Comparison of ENCODE assay signal across 20 cellular contexts in the genomic region with DNA sequence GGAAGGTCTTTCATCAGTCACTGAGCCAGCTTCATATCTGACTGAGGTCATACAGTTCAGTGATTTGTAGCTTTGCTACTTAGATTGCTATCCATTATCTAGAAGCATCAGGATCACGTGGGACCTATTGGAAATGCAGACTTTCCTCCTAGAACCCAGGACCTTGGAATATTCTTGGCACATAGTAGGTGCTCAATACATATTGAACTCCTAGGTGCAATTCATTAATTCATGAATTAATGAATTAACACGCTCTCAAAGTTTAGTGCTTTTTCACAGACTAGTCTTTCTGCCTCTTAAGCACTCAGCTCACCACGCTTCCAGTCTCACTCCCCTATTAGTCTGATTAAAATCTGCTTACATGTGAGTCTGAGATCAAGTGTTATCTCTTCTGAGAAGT. TPM values are rescaled to one million over a fixed set of nuclear protein-coding genes. Genes with fewer than 3 reads are reported as not detected.
DNase-seq lines count a peak whose midpoint lies in the region; ATAC-seq, FAIRE-seq and TF ChIP-seq lines count a peak whose summit lies in the region.
"Had no signal": no experiment of that assay in that cellular context is flagged by ENCODE, and none has a peak within 500 bp of the region (broad histone marks: within the 10 kb centered on the region; RNA-seq: fewer than 3 reads in every experiment).

No MANE protein-coding gene starts in this region.

- H3K9me3 Mint-ChIP-seq in mesothelial cell of epicardium: peaks cover 4% of the 10 kb centered on the region
- H3K9me3 Mint-ChIP-seq in type B pancreatic cell: peaks cover 4% of the 10 kb centered on the region
- H3K9me3 Mint-ChIP-seq in CD14-positive monocyte: peaks cover 0 to 4% (median 0%) of the 10 kb centered on the region in 7 donors
- H3K9me3 Mint-ChIP-seq: CD8-positive, alpha-beta memory T cell had no signal

- H3K36me3 Mint-ChIP-seq in mesothelial cell of epicardium: no peaks in the 10 kb centered on the region
- H3K36me3 Mint-ChIP-seq in type B pancreatic cell: no peaks in the 10 kb centered on the region
- no peaks in the 10 kb centered on the region for H3K36me3 Mint-ChIP-seq in CD14-positive monocyte

- TF ChIP-seq POLR2A in GM12878 (IDR thresholded peaks at IDR 0.05; ENCODE audit: low read depth, low read length): no peak
- no peak for TF ChIP-seq POLR2A in tibial nerve (IDR thresholded peaks at IDR 0.05)

- intact Hi-C loops in GM12878 (cut with micrococcal nuclease; ENCODE audit: unreplicated experiment): no loop called here
- intact Hi-C loops in CD14-positive monocyte (cut with micrococcal nuclease): no loop called here

- BruUV-seq in GM12878 (replicated peaks; lab: Mats Ljungman, UMichigan): no TSS peak

- H3K4me2 ChIP-seq in GM12878 (ENCODE audit: control insufficient read depth, insufficient read depth): no peak overlapping the region
- H3K4me2 ChIP-seq: A549, BLaER1, GM23338 had no signal

- TF ChIP-seq CTCF in GM12878 (IDR thresholded peaks at IDR 0.05 in 2 of 3, conservative IDR thresholded peaks at IDR 0.05 in 1 of 3; ENCODE audit: control insufficient read depth in 2 of 3, extremely low read depth in 1 of 3, insufficient read depth in 1 of 3, low read depth in 3 of 3, low read length in 3 of 3): no peak
- TF ChIP-seq CTCF in mesothelial cell of epicardium (IDR thresholded peaks at IDR 0.05; ENCODE audit: unreplicated experiment): no peak
- TF ChIP-seq CTCF in type B pancreatic cell (conservative IDR thresholded peaks at IDR 0.05): no peak
- no peak for TF ChIP-seq CTCF in tibial nerve (IDR thresholded peaks at IDR 0.05)
- no peak for TF ChIP-seq CTCF in CD14-positive monocyte (IDR thresholded peaks at IDR 0.05)

- H3K27ac ChIP-seq in GM12878 (ENCODE audit: control insufficient read depth, insufficient read depth): no peak overlapping the region
- H3K27ac ChIP-seq in tibial nerve: no peak overlapping the region
- H3K27ac ChIP-seq: 22Rv1, BLaER1, HL-60 had no signal

- FAIRE-seq in GM12878 (lab: Jason Lieb, UNC): no peak
- FAIRE-seq: A549 had no signal

- H2AFZ ChIP-seq in GM12878 (ENCODE audit: control insufficient read depth, low read depth, low read length): no peak overlapping the region
- H2AFZ ChIP-seq: GM23338 had no signal

- SMC1A ChIA-PET in GM12878 (lab: Charles Lee; ENCODE audit: uncharacterized antibody, unreplicated experiment): interaction anchor here (0.7 to 1.6 kb wide), 3 partner anchors 10 to 71 kb away, joined by 3 to 4 read pairs (median 4); no protein-coding TSS in a partner anchor

- H3K27ac Mint-ChIP-seq in mesothelial cell of epicardium (peak overlapping the region; percentile 92), type B pancreatic cell (peak overlapping the region; percentile 90), CD14-positive monocyte (no peak overlapping the region)

- TF ChIP-seq RAD21 in GM12878 (IDR thresholded peaks at IDR 0.05; ENCODE audit: insufficient read depth, low read depth, low read length): no peak

- RAD21 ChIA-PET in GM12878 (lab: Charles Lee; ENCODE audit: unreplicated experiment): no interaction called here

- H3K4me3 ChIP-seq in GM12878: no peak overlapping the region
- no peak overlapping the region for H3K4me3 ChIP-seq in tibial nerve
- H3K4me3 ChIP-seq: A549, BLaER1, GM23338 had no signal

- no peak for ATAC-seq in GM12878
- ATAC-seq: A549, GM23338 had no signal

- H3K79me2 ChIP-seq in GM12878 (ENCODE audit: control insufficient read depth, insufficient read depth, low read length): no peaks in the 10 kb centered on the region

- H3K4me1 ChIP-seq in GM12878 (ENCODE audit: control insufficient read depth, insufficient read depth, low read length) (no peaks in the 10 kb centered on the region), tibial nerve (peaks cover 0 to 21% (median 2%) of the 10 kb centered on the region in 4 donors)
- H3K4me1 ChIP-seq: BLaER1 had no signal

- H3K27me3 Mint-ChIP-seq in mesothelial cell of epicardium (ENCODE audit: low read depth) (no peaks in the 10 kb centered on the region), type B pancreatic cell (peaks cover 7% of the 10 kb centered on the region), CD14-positive monocyte (ENCODE audit: low read depth in 3 of 3) (peaks cover 11 to 22% (median 12%) of the 10 kb centered on the region in 3 donors)

- H3K9ac ChIP-seq in GM12878 (ENCODE audit: control insufficient read depth, insufficient read depth, low read length): no peak overlapping the region
- H3K9ac ChIP-seq: BLaER1 had no signal

- H3K27me3 ChIP-seq in GM12878 (replicated peaks in 1 of 2; ENCODE audit: control insufficient read depth in 2 of 2, insufficient read depth in 2 of 2, low read length in 1 of 2) (no peaks in the 10 kb centered on the region), tibial nerve (no peaks in the 10 kb centered on the region)
- H3K27me3 ChIP-seq: BLaER1 had no signal

- no peaks in the 10 kb centered on the region for H3K9me3 ChIP-seq in GM12878 (replicated peaks; ENCODE audit: control insufficient read depth, insufficient read depth, low read length)
- H3K9me3 ChIP-seq in tibial nerve: peaks cover 0 to 6% (median 0%) of the 10 kb centered on the region in 4 donors
- H3K9me3 ChIP-seq: A549, BLaER1 had no signal

- in situ Hi-C loops in GM12878 (cut with MboI): no loop called here

- H3K4me1 Mint-ChIP-seq in mesothelial cell of epicardium (peaks cover 49% of the 10 kb centered on the region), type B pancreatic cell (ENCODE audit: unreplicated experiment) (peaks cover 16% of the 10 kb centered on the region), CD14-positive monocyte (no peaks in the 10 kb centered on the region)
- H3K4me1 Mint-ChIP-seq: CD8-positive, alpha-beta memory T cell had no signal

- H3K36me3 ChIP-seq in GM12878 (ENCODE audit: control insufficient read depth in 2 of 2, insufficient read depth in 2 of 2, low read length in 1 of 2) (no peaks in the 10 kb centered on the region), tibial nerve (peaks cover 0 to 6% (median 0%) of the 10 kb centered on the region in 3 donors)
- H3K36me3 ChIP-seq: BLaER1 had no signal

- POLR2A ChIA-PET in GM12878 (lab: Charles Lee): interaction anchor here (0.6 kb wide), 1 partner anchor 34 kb away, joined by 4 read pairs; no protein-coding TSS in a partner anchor

- TF ChIP-seq EP300 in GM12878 (IDR thresholded peaks at IDR 0.05; ENCODE audit: borderline replicate concordance in 1 of 2, control insufficient read depth in 1 of 2, low read depth in 2 of 2, low read length in 2 of 2): no peak
- TF ChIP-seq EP300 in tibial nerve (IDR thresholded peaks at IDR 0.05): no peak

- 30% methylated on average over 3 of the region's 3 CpGs for WGBS in GM12878 (ENCODE audit: insufficient coverage, insufficient replicate concordance, low lambda C conversion rate, missing lambda C conversion rate)
- WGBS in tibial nerve, 2 donors: 75 to 87% methylated on average over 3 of the region's 3 CpGs

- DNase-seq in NCI-H82 (lab: John Stamatoyannopoulos, UW) (peak; percentile 36), NCI-H82 treated with DMSO at 0.1 percent for 48 hours (lab: John Stamatoyannopoulos, UW; ENCODE audit: unreplicated experiment) (no peak), GM12878 (ENCODE audit: low read depth, low spot score) (no peak), mesothelial cell of epicardium (ENCODE audit: low spot score in 2 of 2, unreplicated experiment in 2 of 2) (no peak), type B pancreatic cell (ENCODE audit: extremely low spot score, unreplicated experiment) (no peak), tibial nerve (ENCODE audit: low spot score in 2 of 2) (no peak), CD14-positive monocyte (ENCODE audit: low spot score) (no peak)
- no peak for DNase-seq in activated CD8-positive, alpha-beta memory T cell treated with anti-CD3 and anti-CD28 coated beads, Interleukin-2, amount 50 U/mL, for 4 hours
- DNase-seq: CD8-positive, alpha-beta memory T cell; COR-L47; DMS153; DMS79; GDM1; H7 had no signal

- CTCF ChIA-PET in GM12878 (lab: Yijun Ruan, JAX): interaction anchor here (1.7 kb wide), 1 partner anchor 11 kb away, joined by 4 read pairs; no protein-coding TSS in a partner anchor

- H3K4me3 Mint-ChIP-seq in mesothelial cell of epicardium (no peak overlapping the region), type B pancreatic cell (no peak overlapping the region), CD14-positive monocyte (no peak overlapping the region)
- H3K4me3 Mint-ChIP-seq: CD8-positive, alpha-beta memory T cell; GM23338 had no signal

- no peaks in the 10 kb centered on the region for H4K20me1 ChIP-seq in GM12878 (ENCODE audit: control insufficient read depth, insufficient read depth)
- H4K20me1 ChIP-seq: BLaER1 had no signal

RNA-seq across cellular contexts. Expression of a gene that starts 12.1 kb away (rescaled TPM):
- total RNA-seq in GM12878 (2013; cell fraction: nucleolus; rRNA removed): 7.2 and 8.0 TPM in 2 replicates
- total RNA-seq in GM12878 (2014; rRNA removed) (10.1 and 12.3 TPM in 2 replicates), GM12878 (2014; rRNA removed; fragmentation: Illumina TruSeq; extraction: Trizol) (14.7 and 15.1 TPM in 2 replicates), GM12878 (2021) (10.0 and 10.5 TPM in 2 replicates), mesothelial cell of epicardium (10.3 to 11.4 TPM (median 10.6 TPM) in 3 replicates), type B pancreatic cell (ENCODE audit: low replicate concordance) (10.2 and 11.0 TPM in 2 replicates), tibial nerve (1 to 10 TPM; 4.2 to 9.0 (median 6.0) TPM)
- polyA plus RNA-seq in GM12878 (2011; ENCODE audit: low read depth): 4.9 TPM
- polyA plus RNA-seq in GM12878 (2011; rRNA removed) (10.9 and 20.4 TPM in 2 replicates), GM12878 (2014; fragmentation: Illumina TruSeq; extraction: Trizol) (9.8 and 13.6 TPM in 2 replicates), GM12878 (2014; fragmentation: Nextera tagmentation; extraction: Ambion mirVana) (10 to 100 TPM; 30.0 to 31.8 TPM), GM12878 (2014; rRNA removed) (8.1 and 9.2 TPM in 2 replicates), GM12878 (2016; fragmentation: Nextera tagmentation; extraction: Ambion mirVana) (10 to 100 TPM; 18.4 to 19.1 TPM), CD14-positive monocyte (1 to 10 TPM; 2.3 to 2.5 TPM)
- 1.7 and 2.0 TPM in 2 replicates for polyA plus RNA-seq in GM12878 (2011; cell fraction: cytosol; rRNA removed)
- polyA plus RNA-seq in GM12878 (2011; cell fraction: nucleus; rRNA removed): 3.8 and 5.3 TPM in 2 replicates
- polyA plus RNA-seq in GM12878 (2012): 7.9 and 10.6 TPM in 2 replicates
- 1.8 and 3.3 TPM in 2 replicates for polyA minus RNA-seq in GM12878 (2011; rRNA and poly(A)+ RNA removed)
- polyA minus RNA-seq in GM12878 (2011; cell fraction: cytosol; rRNA and poly(A)+ RNA removed): 1.6 and 2.6 TPM in 2 replicates
- 2.7 and 4.8 TPM in 2 replicates for polyA minus RNA-seq in GM12878 (2011; cell fraction: nucleus; rRNA and poly(A)+ RNA removed)

RNA-seq across cellular contexts. Expression of a gene that starts 48.7 kb away (rescaled TPM):
- not detected in 2 replicates for total RNA-seq in GM12878 (2013; cell fraction: nucleolus; rRNA removed)
- total RNA-seq in GM12878 (2014; rRNA removed) (not detected in 2 replicates), GM12878 (2014; rRNA removed; fragmentation: Illumina TruSeq; extraction: Trizol) (not detected in 2 replicates), GM12878 (2021) (not detected in 2 replicates), mesothelial cell of epicardium (1.3 to 2.4 TPM (median 1.9 TPM) in 3 replicates), type B pancreatic cell (ENCODE audit: low replicate concordance) (0.12 TPM in 1 of 2 replicates, not detected in the other), tibial nerve (1 to 10 TPM in 2 of 4 donors, under 1 TPM in 2; 0.21 to 6.8 (median 1.9) TPM)
- polyA plus RNA-seq in GM12878 (2011; ENCODE audit: low read depth): not detected
- polyA plus RNA-seq in GM12878 (2011; rRNA removed) (not detected in 2 replicates), GM12878 (2014; fragmentation: Illumina TruSeq; extraction: Trizol) (not detected in 2 replicates), GM12878 (2014; fragmentation: Nextera tagmentation; extraction: Ambion mirVana) (not detected), GM12878 (2014; rRNA removed) (not detected in 2 replicates), GM12878 (2016; fragmentation: Nextera tagmentation; extraction: Ambion mirVana) (not detected), CD14-positive monocyte (not detected)
- polyA plus RNA-seq in GM12878 (2011; cell fraction: cytosol; rRNA removed): not detected in 2 replicates
- polyA plus RNA-seq in GM12878 (2011; cell fraction: nucleus; rRNA removed): not detected in 2 replicates
- polyA plus RNA-seq in GM12878 (2012): not detected in 2 replicates
- polyA minus RNA-seq in GM12878 (2011; rRNA and poly(A)+ RNA removed): not detected in 2 replicates
- polyA minus RNA-seq in GM12878 (2011; cell fraction: cytosol; rRNA and poly(A)+ RNA removed): not detected in 2 replicates
- polyA minus RNA-seq in GM12878 (2011; cell fraction: nucleus; rRNA and poly(A)+ RNA removed): not detected in 2 replicates
- total RNA-seq: CD8-positive, alpha-beta memory T cell; GM23338; H7; HT1080 had no signal
- polyA plus RNA-seq: A549, GM23338 had no signal

Comparison
In these comparisons a context has a peak if more than half of its experiments do, and no peak if none do; other contexts are left out.
1. H3K27ac Mint-ChIP-seq: peak in mesothelial cell of epicardium (single experiment) and type B pancreatic cell (single experiment); none in CD14-positive monocyte (0 of 7).